11 cellular contexts compared by ENCODE assay signal in the genomic region with DNA sequence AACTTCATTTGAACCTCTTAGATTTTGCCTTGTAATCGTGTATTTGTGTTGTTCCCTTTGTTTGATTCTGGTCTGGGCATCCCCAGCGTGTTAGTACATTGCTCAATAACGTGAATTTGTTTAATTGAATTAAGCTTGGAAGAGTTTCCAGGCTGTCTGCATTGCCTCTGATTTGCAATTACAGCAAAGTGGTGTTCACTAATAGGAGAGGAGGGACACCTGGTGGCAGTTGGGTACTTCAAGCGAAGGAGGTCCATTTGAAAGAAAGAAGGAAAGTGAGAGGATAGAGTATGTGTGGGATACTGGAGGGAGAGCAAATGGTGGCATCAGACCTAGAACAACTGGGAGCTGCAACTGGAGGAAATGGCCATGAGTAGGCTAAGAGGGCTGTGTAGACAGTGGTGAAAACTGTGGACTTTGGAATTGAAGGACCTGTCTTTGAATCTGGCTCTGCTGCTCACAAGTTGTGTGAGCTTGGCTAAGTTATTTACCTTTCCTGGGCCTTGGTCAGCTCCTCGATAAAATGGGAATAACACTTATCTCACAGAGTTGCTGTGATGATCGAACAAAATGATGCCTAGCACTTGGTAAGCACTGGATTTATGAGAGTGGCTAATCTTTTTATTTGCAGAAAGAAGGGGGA. TPM values are rescaled to one million over a fixed set of nuclear protein-coding genes. Genes with fewer than 3 reads are reported as not detected.
DNase-seq lines count a peak whose midpoint lies in the region; ATAC-seq and TF ChIP-seq lines count a peak whose summit lies in the region.
"Had no signal": no experiment of that assay in that cellular context is flagged by ENCODE, and none has a peak within 500 bp of the region (broad histone marks: within the 10 kb centered on the region; RNA-seq: fewer than 3 reads in every experiment).

No MANE protein-coding gene starts in this region.

- no peak overlapping the region for H3K9ac ChIP-seq in GM23248
- H3K9ac ChIP-seq: BLaER1 had no signal

- H3K4me3 ChIP-seq in GM23248 (no peak overlapping the region), upper lobe of right lung (no peak overlapping the region)
- H3K4me3 ChIP-seq: BLaER1 had no signal

- no peaks in the 10 kb centered on the region for H3K9me2 ChIP-seq in GM23248 (ENCODE audit: insufficient read depth)

- no peaks in the 10 kb centered on the region for H3K9me3 ChIP-seq in GM23248 (ENCODE audit: low read depth)
- H3K9me3 ChIP-seq in upper lobe of right lung: no peaks in the 10 kb centered on the region
- H3K9me3 ChIP-seq: BLaER1 had no signal

- peak overlapping the region; percentile 21 for H3K27ac ChIP-seq in GM23248
- H3K27ac ChIP-seq in upper lobe of right lung: no peak overlapping the region
- H3K27ac ChIP-seq: BLaER1 had no signal

- H3K4me1 ChIP-seq in GM23248 (ENCODE audit: insufficient read depth) (peaks cover 15% of the 10 kb centered on the region), upper lobe of right lung (no peaks in the 10 kb centered on the region)
- H3K4me1 ChIP-seq: BLaER1 had no signal

- H3K36me3 Mint-ChIP-seq in T-cell (no peaks in the 10 kb centered on the region), memory B cell (no peaks in the 10 kb centered on the region)
- H3K36me3 Mint-ChIP-seq: activated naive CD8-positive, alpha-beta T cell treated with anti-CD3 and anti-CD28 coated beads, Interleukin-2, amount 10 ng/mL, durations not matched to agents 7 days and 5 days had no signal

- ATAC-seq in T-cell (replicated peaks in 1 of 4) (no peak), memory B cell (ENCODE audit: low read depth) (peak; percentile 32), upper lobe of right lung (peak; percentile 85)

- DNase-seq in NCI-H2029 (lab: John Stamatoyannopoulos, UW): peak; percentile 7
- no peak for DNase-seq in NCI-H2029 treated with DMSO at 0.1 percent for 48 hours (lab: John Stamatoyannopoulos, UW)
- peak; percentile 72 for DNase-seq in GM23248
- DNase-seq in MV-4-11 (lab: John Stamatoyannopoulos, UW): peak; percentile 16
- DNase-seq in T-cell: peak in 19 of 34 experiments; percentile 1 to 40 (median 18)
- DNase-seq in dermis blood vessel endothelial cell: peak; percentile 79
- DNase-seq in memory B cell (ENCODE audit: low spot score in 2 of 2): no peak
- DNase-seq in upper lobe of right lung: no peak
- DNase-seq: activated naive CD8-positive, alpha-beta T cell treated with anti-CD3 and anti-CD28 coated beads, Interleukin-2, amount 10 ng/mL, durations not matched to agents 7 days and 5 days had no signal

- H3K79me2 ChIP-seq in GM23248 (ENCODE audit: insufficient read depth): no peaks in the 10 kb centered on the region

- no peaks in the 10 kb centered on the region for H4K20me1 ChIP-seq in GM23248 (ENCODE audit: insufficient read depth)
- H4K20me1 ChIP-seq: BLaER1 had no signal

- H3K27me3 ChIP-seq in GM23248 (replicated peaks; ENCODE audit: insufficient read depth): no peaks in the 10 kb centered on the region
- no peaks in the 10 kb centered on the region for H3K27me3 ChIP-seq in upper lobe of right lung
- H3K27me3 ChIP-seq: BLaER1 had no signal

- peak; percentile 61 for TF ChIP-seq CTCF in upper lobe of right lung (IDR thresholded peaks at IDR 0.05)

- peak overlapping the region; percentile 34 for H2AFZ ChIP-seq in GM23248

- H3K27ac Mint-ChIP-seq in T-cell (no peak overlapping the region), memory B cell (no peak overlapping the region)
- H3K27ac Mint-ChIP-seq: activated naive CD8-positive, alpha-beta T cell treated with anti-CD3 and anti-CD28 coated beads, Interleukin-2, amount 10 ng/mL, durations not matched to agents 7 days and 5 days; stimulated activated naive CD8-positive, alpha-beta T cell treated with anti-CD3 and anti-CD28 coated beads, Interleukin-15, Interleukin-2, amounts not matched to agents 100 ng/mL and 50 ng/mL, for 24 hours had no signal

- intact Hi-C loops in upper lobe of right lung (cut with DNase I): no loop called here

- H3K9me3 Mint-ChIP-seq in T-cell (no peaks in the 10 kb centered on the region), memory B cell (no peaks in the 10 kb centered on the region)
- H3K9me3 Mint-ChIP-seq: activated naive CD8-positive, alpha-beta T cell treated with anti-CD3 and anti-CD28 coated beads, Interleukin-2, amount 10 ng/mL, durations not matched to agents 7 days and 5 days; stimulated activated naive CD8-positive, alpha-beta T cell treated with anti-CD3 and anti-CD28 coated beads, Interleukin-15, Interleukin-2, amounts not matched to agents 100 ng/mL and 50 ng/mL, for 24 hours had no signal

- 34 to 35% methylated on average over 6 of the region's 6 CpGs for WGBS in GM23248 (ENCODE audit: low coverage in 1 of 2, low lambda C conversion rate in 2 of 2, missing lambda C conversion rate in 2 of 2), 2 experiments

- in situ Hi-C loops in GM23248 (cut with MboI): no loop called here

- no peaks in the 10 kb centered on the region for H3K36me3 ChIP-seq in GM23248 (ENCODE audit: low read depth)
- no peaks in the 10 kb centered on the region for H3K36me3 ChIP-seq in upper lobe of right lung
- H3K36me3 ChIP-seq: BLaER1 had no signal

- H3K4me2 ChIP-seq in GM23248 (ENCODE audit: unreplicated experiment): peak overlapping the region; percentile 8
- H3K4me2 ChIP-seq: BLaER1 had no signal

- H3K4me1 Mint-ChIP-seq in T-cell (no peaks in the 10 kb centered on the region), memory B cell (no peaks in the 10 kb centered on the region)

- POLR2A ChIA-PET in T-cell (lab: Charles Lee): no interaction called here

- peaks cover 15% of the 10 kb centered on the region for H3F3A ChIP-seq in GM23248 (ENCODE audit: insufficient read depth)

- H3K4me3 Mint-ChIP-seq in T-cell: no peak overlapping the region
- H3K4me3 Mint-ChIP-seq in memory B cell: no peak overlapping the region
- H3K4me3 Mint-ChIP-seq: activated naive CD8-positive, alpha-beta T cell treated with anti-CD3 and anti-CD28 coated beads, Interleukin-2, amount 10 ng/mL, durations not matched to agents 7 days and 5 days; stimulated activated naive CD8-positive, alpha-beta T cell treated with anti-CD3 and anti-CD28 coated beads, Interleukin-15, Interleukin-2, amounts not matched to agents 100 ng/mL and 50 ng/mL, for 24 hours had no signal

- H3K27me3 Mint-ChIP-seq in T-cell (peaks cover 6 to 13% of the 10 kb centered on the region in 2 donors), memory B cell (peaks cover 6% of the 10 kb centered on the region)

- CTCF ChIA-PET in T-cell (lab: Charles Lee): interaction anchor here (0.5 to 1.3 kb wide), 9 partner anchors 52 to 1140 kb away, joined by 3 to 9 read pairs (median 3); no protein-coding TSS in a partner anchor

RNA-seq across cellular contexts. Expression of a gene that starts 15.2 kb away (rescaled TPM):
- not detected in 2 replicates for total RNA-seq in GM23248 (2014; rRNA removed; shearing (Covaris generic))
- 0.27 and 0.39 TPM in 2 replicates for polyA plus RNA-seq in GM23248 (2016; fragmentation: Nextera tagmentation; extraction: Ambion mirVana)
- 1 to 10 TPM; 1.4 to 2.9 (median 1.6) TPM for total RNA-seq in T-cell
- 0.17 and 1.3 TPM in 2 replicates for total RNA-seq in dermis blood vessel endothelial cell
- total RNA-seq in upper lobe of right lung: 0.96 TPM

RNA-seq across cellular contexts. Expression of a gene that starts 45.7 kb away (rescaled TPM):
- total RNA-seq in GM23248 (2014; rRNA removed; shearing (Covaris generic)): 61.4 and 75.5 TPM in 2 replicates
- 71.9 and 73.9 TPM in 2 replicates for polyA plus RNA-seq in GM23248 (2016; fragmentation: Nextera tagmentation; extraction: Ambion mirVana)
- total RNA-seq in T-cell: 100 to 1,000 TPM in 2 of 5 donors, 10 to 100 TPM in 3; 45.0 to 268 (median 52.1) TPM
- total RNA-seq in dermis blood vessel endothelial cell: 34.1 and 55.5 TPM in 2 replicates
- 49.9 TPM for total RNA-seq in upper lobe of right lung

Comparison
In these comparisons a context has a peak if more than half of its experiments do, and no peak if none do; other contexts are left out.
1. DNase-seq: peak in NCI-H2029 (single experiment), GM23248 (single experiment), MV-4-11 (single experiment), T-cell (19 of 34) and dermis blood vessel endothelial cell (single experiment); none in NCI-H2029 treated with DMSO at 0.1 percent for 48 hours (single experiment), memory B cell (0 of 2) and upper lobe of right lung (single experiment).
2. ATAC-seq: peak in memory B cell (single experiment) and upper lobe of right lung (single experiment); none in T-cell (0 of 4).